ENCODE assay signal across 32 cellular contexts in genomic region chr10:73790886-73791625, GRCh38.
"Had no signal": no experiment of that assay in that cellular context is flagged by ENCODE, and none has a peak within 500 bp of the region (broad histone marks: within the 10 kb centered on the region; RNA-seq: fewer than 3 reads in every experiment).

No MANE protein-coding gene starts in this region.

- H3K27ac ChIP-seq: ascending aorta, cardiac muscle cell, SJCRH30, SK-N-MC, WERI-Rb-1 had no signal

- H3K27me3 Mint-ChIP-seq: activated CD4-positive, alpha-beta memory T cell treated with anti-CD3 and anti-CD28 coated beads, Interleukin-2, amount 10 ng/mL, durations not matched to agents 7 days and 5 days; activated CD8-positive, alpha-beta memory T cell treated with anti-CD3 and anti-CD28 coated beads, Interleukin-2, amount 10 ng/mL, durations not matched to agents 7 days and 5 days; activated naive CD4-positive, alpha-beta T cell treated with anti-CD3 and anti-CD28 coated beads, Interleukin-2, amount 50 U/mL, for 24 hours; activated naive CD8-positive, alpha-beta T cell treated with anti-CD3 and anti-CD28 coated beads, Interleukin-2, amount 10 ng/mL, durations not matched to agents 7 days and 5 days had no signal

- ATAC-seq: activated CD8-positive, alpha-beta memory T cell treated with anti-CD3 and anti-CD28 coated beads, Interleukin-2, amount 10 ng/mL, durations not matched to agents 7 days and 5 days; Panc1 had no signal

- H3K4me3 Mint-ChIP-seq: activated CD4-positive, alpha-beta memory T cell treated with anti-CD3 and anti-CD28 coated beads, Interleukin-2, amount 10 ng/mL, durations not matched to agents 7 days and 5 days; activated CD8-positive, alpha-beta memory T cell treated with anti-CD3 and anti-CD28 coated beads, Interleukin-2, amount 10 ng/mL, durations not matched to agents 7 days and 5 days; activated naive CD4-positive, alpha-beta T cell treated with anti-CD3 and anti-CD28 coated beads, Interleukin-2, amount 50 U/mL, for 24 hours; activated naive CD8-positive, alpha-beta T cell treated with anti-CD3 and anti-CD28 coated beads, Interleukin-2, amount 10 ng/mL, durations not matched to agents 7 days and 5 days had no signal

- DNase-seq: activated CD4-positive, alpha-beta memory T cell treated with anti-CD3 and anti-CD28 coated beads, Interleukin-2, amount 10 ng/mL, durations not matched to agents 7 days and 5 days; activated CD4-positive, alpha-beta T cell treated with anti-CD3 and anti-CD28 coated beads for 1 hour; activated CD4-positive, alpha-beta T cell treated with anti-CD3 and anti-CD28 coated beads for 48 hours; activated CD4-positive, CD25-positive, alpha-beta regulatory T cell; activated CD8-positive, alpha-beta memory T cell treated with anti-CD3 and anti-CD28 coated beads for 24 hours; activated CD8-positive, alpha-beta memory T cell treated with anti-CD3 and anti-CD28 coated beads, Interleukin-2, amount 10 ng/mL, durations not matched to agents 7 days and 5 days; activated CD8-positive, alpha-beta memory T cell treated with anti-CD3 and anti-CD28 coated beads, Interleukin-2, amount 50 U/mL, for 48 hours; activated gamma-delta T cell; activated naive CD4-positive, alpha-beta T cell treated with Interleukin-2 at 50 U/mL for 16 hours; activated naive CD8-positive, alpha-beta T cell treated with anti-CD3 and anti-CD28 coated beads, Interleukin-2, amount 10 ng/mL, durations not matched to agents 7 days and 5 days; activated T-cell treated with anti-CD3 and anti-CD28 coated beads, Interleukin-2, amount 50 U/mL, for 48 hours; amygdala; Kasumi-1; KG1; MG63; NCI-H1048; NCI-H1105 treated with DMSO at 0.1 percent for 48 hours; NCI-H1436; NCI-H1694; NCI-H1930; NCI-H2081 treated with DMSO at 0.1 percent for 48 hours; NCI-H2171; NCI-H510A treated with DMSO at 0.1 percent for 48 hours; SHP77; SJCRH30; T1000; WERI-Rb-1 had no signal

- H3K4me3 ChIP-seq: ascending aorta, cardiac muscle cell, MG63, SJCRH30, SK-N-MC had no signal

- H3K9me3 Mint-ChIP-seq: activated CD4-positive, alpha-beta memory T cell treated with anti-CD3 and anti-CD28 coated beads, Interleukin-2, amount 10 ng/mL, durations not matched to agents 7 days and 5 days; activated naive CD4-positive, alpha-beta T cell treated with anti-CD3 and anti-CD28 coated beads, Interleukin-2, amount 50 U/mL, for 24 hours; activated naive CD8-positive, alpha-beta T cell treated with anti-CD3 and anti-CD28 coated beads, Interleukin-2, amount 10 ng/mL, durations not matched to agents 7 days and 5 days had no signal

- H3K27ac Mint-ChIP-seq: activated CD4-positive, alpha-beta memory T cell treated with anti-CD3 and anti-CD28 coated beads, Interleukin-2, amount 10 ng/mL, durations not matched to agents 7 days and 5 days; activated CD8-positive, alpha-beta memory T cell treated with anti-CD3 and anti-CD28 coated beads, Interleukin-2, amount 10 ng/mL, durations not matched to agents 7 days and 5 days; activated naive CD4-positive, alpha-beta T cell treated with anti-CD3 and anti-CD28 coated beads, Interleukin-2, amount 50 U/mL, for 24 hours; activated naive CD8-positive, alpha-beta T cell treated with anti-CD3 and anti-CD28 coated beads, Interleukin-2, amount 10 ng/mL, durations not matched to agents 7 days and 5 days had no signal

- H3K27me3 ChIP-seq: ascending aorta, cardiac muscle cell, MG63, SJCRH30 had no signal

- H3K9me3 ChIP-seq: ascending aorta, MG63, SJCRH30 had no signal
